1 cellular context compared by ENCODE assay signal in the genomic region with DNA sequence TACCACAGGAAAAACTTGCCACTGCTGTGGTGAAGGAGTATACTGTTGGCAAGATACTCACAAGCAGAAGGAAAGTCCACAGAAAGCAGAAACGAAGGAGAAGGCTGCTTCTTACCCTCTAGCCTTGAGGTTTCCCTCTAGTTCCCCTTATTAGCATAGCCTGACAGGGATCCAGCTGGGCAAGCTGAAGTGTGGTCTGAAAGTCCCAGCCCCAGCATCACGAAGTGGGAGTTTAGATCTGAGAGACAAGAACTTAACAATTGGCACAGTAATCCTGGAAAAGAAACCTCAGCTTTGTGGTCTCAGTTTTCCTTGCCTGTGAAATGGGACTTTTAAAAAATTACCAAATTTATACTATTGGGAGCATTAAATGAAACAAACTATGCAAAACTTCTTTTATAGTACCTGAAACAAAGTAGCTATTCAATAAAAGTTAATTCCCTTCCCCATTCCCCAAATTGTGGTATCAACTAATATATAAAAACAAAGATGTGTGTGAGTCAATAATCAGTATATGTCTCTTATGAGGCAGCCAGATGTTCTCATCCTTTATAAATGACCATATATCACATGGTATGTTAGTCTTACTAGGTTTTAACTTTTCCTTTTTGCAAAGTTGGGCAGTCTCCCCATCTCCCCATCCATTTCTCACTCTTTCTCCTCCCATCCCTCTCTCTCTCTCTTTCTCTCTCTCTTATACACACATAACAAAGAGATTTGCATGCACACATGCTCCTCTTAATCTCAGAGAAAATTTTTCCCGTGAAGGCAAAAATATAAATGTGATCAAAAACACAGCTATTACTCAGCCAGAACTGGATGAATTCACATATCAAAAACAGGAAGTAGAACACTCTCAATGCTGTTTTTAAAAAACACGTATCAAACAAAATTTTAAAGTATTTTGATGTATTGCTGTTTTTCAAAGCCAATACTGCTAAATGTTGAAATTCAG.
TF ChIP-seq lines count a peak whose summit lies in the region.

No MANE protein-coding gene starts in this region.

TF ChIP-seq in GM23338, 12 proteins besides CTCF, POLR2A, EP300 and RAD21 (continued from another document):
- TF ChIP-seq, protein P1, sequence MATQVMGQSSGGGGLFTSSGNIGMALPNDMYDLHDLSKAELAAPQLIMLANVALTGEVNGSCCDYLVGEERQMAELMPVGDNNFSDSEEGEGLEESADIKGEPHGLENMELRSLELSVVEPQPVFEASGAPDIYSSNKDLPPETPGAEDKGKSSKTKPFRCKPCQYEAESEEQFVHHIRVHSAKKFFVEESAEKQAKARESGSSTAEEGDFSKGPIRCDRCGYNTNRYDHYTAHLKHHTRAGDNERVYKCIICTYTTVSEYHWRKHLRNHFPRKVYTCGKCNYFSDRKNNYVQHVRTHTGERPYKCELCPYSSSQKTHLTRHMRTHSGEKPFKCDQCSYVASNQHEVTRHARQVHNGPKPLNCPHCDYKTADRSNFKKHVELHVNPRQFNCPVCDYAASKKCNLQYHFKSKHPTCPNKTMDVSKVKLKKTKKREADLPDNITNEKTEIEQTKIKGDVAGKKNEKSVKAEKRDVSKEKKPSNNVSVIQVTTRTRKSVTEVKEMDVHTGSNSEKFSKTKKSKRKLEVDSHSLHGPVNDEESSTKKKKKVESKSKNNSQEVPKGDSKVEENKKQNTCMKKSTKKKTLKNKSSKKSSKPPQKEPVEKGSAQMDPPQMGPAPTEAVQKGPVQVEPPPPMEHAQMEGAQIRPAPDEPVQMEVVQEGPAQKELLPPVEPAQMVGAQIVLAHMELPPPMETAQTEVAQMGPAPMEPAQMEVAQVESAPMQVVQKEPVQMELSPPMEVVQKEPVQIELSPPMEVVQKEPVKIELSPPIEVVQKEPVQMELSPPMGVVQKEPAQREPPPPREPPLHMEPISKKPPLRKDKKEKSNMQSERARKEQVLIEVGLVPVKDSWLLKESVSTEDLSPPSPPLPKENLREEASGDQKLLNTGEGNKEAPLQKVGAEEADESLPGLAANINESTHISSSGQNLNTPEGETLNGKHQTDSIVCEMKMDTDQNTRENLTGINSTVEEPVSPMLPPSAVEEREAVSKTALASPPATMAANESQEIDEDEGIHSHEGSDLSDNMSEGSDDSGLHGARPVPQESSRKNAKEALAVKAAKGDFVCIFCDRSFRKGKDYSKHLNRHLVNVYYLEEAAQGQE (IDR thresholded peaks at IDR 0.05; ENCODE audit: unreplicated experiment): no peak
- TF ChIP-seq POLR2AphosphoS5 (IDR thresholded peaks at IDR 0.05; ENCODE audit: low read depth): no peak
- no peak for TF ChIP-seq NANOG (IDR thresholded peaks at IDR 0.05; ENCODE audit: borderline replicate concordance)
- TF ChIP-seq EZH2 (IDR thresholded peaks at IDR 0.05; ENCODE audit: low read depth, unreplicated experiment): no peak
- TF ChIP-seq, protein P2, sequence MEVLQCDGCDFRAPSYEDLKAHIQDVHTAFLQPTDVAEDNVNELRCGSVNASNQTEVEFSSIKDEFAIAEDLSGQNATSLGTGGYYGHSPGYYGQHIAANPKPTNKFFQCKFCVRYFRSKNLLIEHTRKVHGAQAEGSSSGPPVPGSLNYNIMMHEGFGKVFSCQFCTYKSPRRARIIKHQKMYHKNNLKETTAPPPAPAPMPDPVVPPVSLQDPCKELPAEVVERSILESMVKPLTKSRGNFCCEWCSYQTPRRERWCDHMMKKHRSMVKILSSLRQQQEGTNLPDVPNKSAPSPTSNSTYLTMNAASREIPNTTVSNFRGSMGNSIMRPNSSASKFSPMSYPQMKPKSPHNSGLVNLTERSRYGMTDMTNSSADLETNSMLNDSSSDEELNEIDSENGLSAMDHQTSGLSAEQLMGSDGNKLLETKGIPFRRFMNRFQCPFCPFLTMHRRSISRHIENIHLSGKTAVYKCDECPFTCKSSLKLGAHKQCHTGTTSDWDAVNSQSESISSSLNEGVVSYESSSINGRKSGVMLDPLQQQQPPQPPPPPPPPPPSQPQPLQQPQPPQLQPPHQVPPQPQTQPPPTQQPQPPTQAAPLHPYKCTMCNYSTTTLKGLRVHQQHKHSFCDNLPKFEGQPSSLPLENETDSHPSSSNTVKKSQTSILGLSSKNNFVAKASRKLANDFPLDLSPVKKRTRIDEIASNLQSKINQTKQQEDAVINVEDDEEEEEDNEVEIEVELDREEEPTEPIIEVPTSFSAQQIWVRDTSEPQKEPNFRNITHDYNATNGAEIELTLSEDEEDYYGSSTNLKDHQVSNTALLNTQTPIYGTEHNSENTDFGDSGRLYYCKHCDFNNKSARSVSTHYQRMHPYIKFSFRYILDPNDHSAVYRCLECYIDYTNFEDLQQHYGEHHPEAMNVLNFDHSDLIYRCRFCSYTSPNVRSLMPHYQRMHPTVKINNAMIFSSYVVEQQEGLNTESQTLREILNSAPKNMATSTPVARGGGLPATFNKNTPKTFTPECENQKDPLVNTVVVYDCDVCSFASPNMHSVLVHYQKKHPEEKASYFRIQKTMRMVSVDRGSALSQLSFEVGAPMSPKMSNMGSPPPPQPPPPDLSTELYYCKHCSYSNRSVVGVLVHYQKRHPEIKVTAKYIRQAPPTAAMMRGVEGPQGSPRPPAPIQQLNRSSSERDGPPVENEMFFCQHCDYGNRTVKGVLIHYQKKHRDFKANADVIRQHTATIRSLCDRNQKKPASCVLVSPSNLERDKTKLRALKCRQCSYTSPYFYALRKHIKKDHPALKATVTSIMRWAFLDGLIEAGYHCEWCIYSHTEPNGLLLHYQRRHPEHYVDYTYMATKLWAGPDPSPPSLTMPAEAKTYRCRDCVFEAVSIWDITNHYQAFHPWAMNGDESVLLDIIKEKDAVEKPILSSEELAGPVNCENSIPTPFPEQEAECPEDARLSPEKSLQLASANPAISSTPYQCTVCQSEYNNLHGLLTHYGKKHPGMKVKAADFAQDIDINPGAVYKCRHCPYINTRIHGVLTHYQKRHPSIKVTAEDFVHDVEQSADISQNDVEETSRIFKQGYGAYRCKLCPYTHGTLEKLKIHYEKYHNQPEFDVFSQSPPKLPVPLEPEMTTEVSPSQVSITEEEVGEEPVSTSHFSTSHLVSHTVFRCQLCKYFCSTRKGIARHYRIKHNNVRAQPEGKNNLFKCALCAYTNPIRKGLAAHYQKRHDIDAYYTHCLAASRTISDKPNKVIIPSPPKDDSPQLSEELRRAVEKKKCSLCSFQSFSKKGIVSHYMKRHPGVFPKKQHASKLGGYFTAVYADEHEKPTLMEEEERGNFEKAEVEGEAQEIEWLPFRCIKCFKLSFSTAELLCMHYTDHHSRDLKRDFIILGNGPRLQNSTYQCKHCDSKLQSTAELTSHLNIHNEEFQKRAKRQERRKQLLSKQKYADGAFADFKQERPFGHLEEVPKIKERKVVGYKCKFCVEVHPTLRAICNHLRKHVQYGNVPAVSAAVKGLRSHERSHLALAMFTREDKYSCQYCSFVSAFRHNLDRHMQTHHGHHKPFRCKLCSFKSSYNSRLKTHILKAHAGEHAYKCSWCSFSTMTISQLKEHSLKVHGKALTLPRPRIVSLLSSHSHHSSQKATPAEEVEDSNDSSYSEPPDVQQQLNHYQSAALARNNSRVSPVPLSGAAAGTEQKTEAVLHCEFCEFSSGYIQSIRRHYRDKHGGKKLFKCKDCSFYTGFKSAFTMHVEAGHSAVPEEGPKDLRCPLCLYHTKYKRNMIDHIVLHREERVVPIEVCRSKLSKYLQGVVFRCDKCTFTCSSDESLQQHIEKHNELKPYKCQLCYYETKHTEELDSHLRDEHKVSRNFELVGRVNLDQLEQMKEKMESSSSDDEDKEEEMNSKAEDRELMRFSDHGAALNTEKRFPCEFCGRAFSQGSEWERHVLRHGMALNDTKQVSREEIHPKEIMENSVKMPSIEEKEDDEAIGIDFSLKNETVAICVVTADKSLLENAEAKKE (CRISPR knock-in tag; IDR thresholded peaks at IDR 0.05): no peak
